Comparison of ENCODE assay signal across 8 cellular contexts in the genomic region with DNA sequence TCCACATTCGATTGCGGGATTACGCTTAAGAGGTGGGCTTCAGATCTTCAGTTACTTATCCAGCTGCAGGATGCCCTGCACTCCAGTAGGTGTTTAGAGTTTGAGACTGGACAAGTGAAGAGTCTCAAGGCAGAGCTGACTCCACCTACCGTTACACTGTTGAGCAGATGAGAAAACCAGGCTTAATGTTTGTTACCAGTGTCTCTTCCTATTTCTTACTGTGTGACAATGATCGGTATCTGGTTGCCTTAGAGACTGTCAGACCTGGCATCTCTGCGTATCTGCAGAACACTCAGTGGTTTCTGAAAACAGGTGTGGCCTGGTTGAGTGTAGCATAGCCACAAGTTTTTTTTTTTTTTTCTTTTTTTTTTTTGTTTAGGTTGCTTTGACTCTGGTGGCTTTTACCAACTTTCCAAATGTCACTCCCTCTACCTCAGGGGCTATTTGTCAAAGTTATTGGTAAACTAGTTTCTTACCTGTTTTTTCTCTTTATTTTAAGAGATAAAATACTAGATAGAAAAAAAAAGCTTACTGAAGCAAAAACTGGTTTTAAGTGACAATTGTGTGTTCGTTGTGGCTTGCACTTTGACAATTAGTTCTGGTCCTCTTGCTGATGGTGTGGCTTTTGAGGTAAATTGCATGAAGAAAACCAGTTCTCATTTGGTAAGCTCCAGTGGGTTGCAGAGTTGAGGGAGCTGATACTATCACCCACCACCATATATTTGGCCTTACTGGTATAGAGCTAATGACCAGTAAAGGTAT.
DNase-seq lines count a peak whose midpoint lies in the region; ATAC-seq and TF ChIP-seq lines count a peak whose summit lies in the region.

No MANE protein-coding gene starts in this region.

- H3K4me1 Mint-ChIP-seq in activated naive CD8-positive, alpha-beta T cell (ENCODE audit: low read depth), result peaks cover 90% of the 10 kb centered on the region
- H3K4me1 Mint-ChIP-seq in neural progenitor cell, result peaks cover 18% of the 10 kb centered on the region

- no peak overlapping the region for H3K4me3 ChIP-seq in neural progenitor cell

- no peak for TF ChIP-seq CTCF in neural progenitor cell (IDR thresholded peaks at IDR 0.05)

- H2AFZ ChIP-seq in neural progenitor cell (replicated peaks), result no peak overlapping the region

- no peak overlapping the region for H3K4me2 ChIP-seq in neural progenitor cell

- ATAC-seq in GM18499 (IDR thresholded peaks at IDR 0.05; ENCODE audit: insufficient read depth, unreplicated experiment) (peak; percentile 86), GM21717 (IDR thresholded peaks at IDR 0.05; ENCODE audit: unreplicated experiment) (peak; percentile 77)
- peak; percentile 93 for ATAC-seq in stimulated activated naive CD8-positive, alpha-beta T cell treated with anti-CD3 and anti-CD28 coated beads, Interleukin-15, Interleukin-2, amounts not matched to agents 100 U/mL and 50 U/mL, for 24 hours

- no peaks in the 10 kb centered on the region for H3K79me2 ChIP-seq in neural progenitor cell (ENCODE audit: low read depth)

- H3K27ac Mint-ChIP-seq in activated naive CD8-positive, alpha-beta T cell, result peak overlapping the region; percentile 85
- H3K27ac Mint-ChIP-seq in neural progenitor cell, result no peak overlapping the region

- H4K20me1 ChIP-seq in neural progenitor cell (ENCODE audit: low read depth), result no peaks in the 10 kb centered on the region

- no peaks in the 10 kb centered on the region for H3K27me3 ChIP-seq in neural progenitor cell

- peaks cover 4% of the 10 kb centered on the region for H3K36me3 Mint-ChIP-seq in activated naive CD8-positive, alpha-beta T cell
- no peaks in the 10 kb centered on the region for H3K36me3 Mint-ChIP-seq in neural progenitor cell

- no peaks in the 10 kb centered on the region for H3K9me3 ChIP-seq in neural progenitor cell (ENCODE audit: low read depth)

- no peak overlapping the region for H3K27ac ChIP-seq in neural progenitor cell

- DNase-seq in NAMALWA (ENCODE audit: low spot score) (peak; percentile 62), neural progenitor cell (ENCODE audit: low spot score) (no peak), SHP77 treated with DMSO at 0.1 percent for 48 hours (lab: John Stamatoyannopoulos, UW) (no peak), GM03348 (ENCODE audit: low spot score) (no peak)
- DNase-seq in stimulated activated naive CD8-positive, alpha-beta T cell treated with anti-CD3 and anti-CD28 coated beads, Interleukin-15, Interleukin-2, amounts not matched to agents 100 U/mL and 50 U/mL, for 24 hours, result no peak

- no peaks in the 10 kb centered on the region for H3K4me1 ChIP-seq in neural progenitor cell

- H3K9me3 Mint-ChIP-seq in activated naive CD8-positive, alpha-beta T cell (ENCODE audit: low read depth), result no peaks in the 10 kb centered on the region
- no peaks in the 10 kb centered on the region for H3K9me3 Mint-ChIP-seq in neural progenitor cell

- no peaks in the 10 kb centered on the region for H3K36me3 ChIP-seq in neural progenitor cell

- no peaks in the 10 kb centered on the region for H3F3A ChIP-seq in neural progenitor cell (ENCODE audit: low read depth)

- peak overlapping the region; percentile 88 for H3K4me3 Mint-ChIP-seq in activated naive CD8-positive, alpha-beta T cell
- H3K4me3 Mint-ChIP-seq in neural progenitor cell, result no peak overlapping the region

- H3K27me3 Mint-ChIP-seq in activated naive CD8-positive, alpha-beta T cell, result no peaks in the 10 kb centered on the region
- no peaks in the 10 kb centered on the region for H3K27me3 Mint-ChIP-seq in neural progenitor cell (ENCODE audit: insufficient read depth, low read depth)

- H3K9ac ChIP-seq in neural progenitor cell, result no peak overlapping the region
